ENCODE assay signal across 15 cellular contexts in genomic region chr1:5950994-5951749, GRCh38.
"Had no signal": no experiment of that assay in that cellular context is flagged by ENCODE, and none has a peak within 500 bp of the region (broad histone marks: within the 10 kb centered on the region; RNA-seq: fewer than 3 reads in every experiment).

No MANE protein-coding gene starts in this region.

- H3K27me3 ChIP-seq: brain microvascular endothelial cell, esophagus muscularis mucosa, ovary had no signal

- H3K9me3 Mint-ChIP-seq: activated CD4-positive, alpha-beta T cell treated with anti-CD3 and anti-CD28 coated beads, Interleukin-2, amount 10 ng/mL, durations not matched to agents 24 days and 14 days; immature natural killer cell; nephron had no signal

- H3K27ac ChIP-seq: brain microvascular endothelial cell, esophagus muscularis mucosa, ovary had no signal

- H3K4me3 Mint-ChIP-seq: activated CD4-positive, alpha-beta T cell treated with anti-CD3 and anti-CD28 coated beads, Interleukin-2, amount 10 ng/mL, durations not matched to agents 24 days and 14 days; activated naive CD8-positive, alpha-beta T cell; immature natural killer cell; nephron had no signal

- H3K4me1 ChIP-seq: esophagus muscularis mucosa had no signal

- ATAC-seq: left colon had no signal

- H3K27me3 Mint-ChIP-seq: activated CD4-positive, alpha-beta T cell treated with anti-CD3 and anti-CD28 coated beads, Interleukin-2, amount 10 ng/mL, durations not matched to agents 24 days and 14 days; activated naive CD8-positive, alpha-beta T cell had no signal

- H3K9me3 ChIP-seq: esophagus muscularis mucosa, ovary had no signal

- H3K4me3 ChIP-seq: esophagus muscularis mucosa, ovary had no signal

- DNase-seq: activated CD4-positive, alpha-beta T cell treated with anti-CD3 and anti-CD28 coated beads, Interleukin-2, amount 10 ng/mL, durations not matched to agents 24 days and 14 days; activated gamma-delta T cell; amygdala; brain microvascular endothelial cell; cerebellar nuclear complex; immature natural killer cell; left colon; mammary epithelial cell; stimulated activated CD4-positive, alpha-beta T cell treated with anti-CD3 and anti-CD28 coated beads, Interleukin-12 subunit alpha, Interleukin-12 subunit beta, amount 100 ng/mL, for 4 hours; stimulated activated naive CD4-positive, alpha-beta T cell treated with Interleukin-2 at 50 U/mL for 16 hours; T-helper 9 cell had no signal

- H3K36me3 ChIP-seq: brain microvascular endothelial cell, ovary had no signal

- H3K27ac Mint-ChIP-seq: activated CD4-positive, alpha-beta T cell treated with anti-CD3 and anti-CD28 coated beads, Interleukin-2, amount 10 ng/mL, durations not matched to agents 24 days and 14 days; activated naive CD8-positive, alpha-beta T cell; immature natural killer cell; nephron had no signal
